Comparison of ENCODE assay signal across 8 cellular contexts in the genomic region with DNA sequence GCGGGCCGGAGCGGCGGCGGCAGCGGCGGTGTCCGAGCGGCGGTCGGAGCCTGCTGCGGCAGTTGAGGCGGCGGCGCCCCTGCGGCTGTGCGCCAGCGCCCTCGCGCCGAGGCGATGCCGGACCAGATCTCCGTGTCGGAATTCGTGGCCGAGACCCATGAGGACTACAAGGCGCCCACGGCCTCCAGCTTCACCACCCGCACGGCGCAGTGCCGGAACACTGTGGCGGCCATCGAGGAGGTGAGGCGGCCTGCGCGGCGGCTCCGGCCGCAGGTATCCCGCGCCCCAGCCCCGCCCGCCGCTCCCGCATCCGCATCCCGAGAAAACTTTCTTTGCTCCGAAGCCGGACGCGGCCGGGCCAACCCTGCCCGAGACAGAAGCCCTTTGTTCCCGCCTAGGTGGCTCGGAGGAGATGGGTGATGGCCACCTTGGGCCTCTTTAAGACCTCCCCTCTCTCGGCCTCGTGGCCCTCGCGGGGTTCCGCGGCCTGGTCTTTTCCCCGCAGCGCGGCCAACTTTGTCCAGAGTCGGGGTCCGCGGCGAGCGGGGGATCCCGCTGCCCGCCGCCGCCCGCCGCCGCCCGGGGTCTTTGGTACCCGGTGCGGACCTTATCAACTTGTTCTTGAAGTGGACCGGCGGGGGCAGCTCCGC. TPM values are rescaled to one million over a fixed set of nuclear protein-coding genes. Genes with fewer than 3 reads are reported as not detected.
A peak's percentile ranks its signal among the peaks of the same experiment; 100 is the strongest.
DNase-seq lines count a peak whose midpoint lies in the region; ATAC-seq and TF ChIP-seq lines count a peak whose summit lies in the region.

No MANE protein-coding gene starts in this region.

- no peak overlapping the region for H3K27ac Mint-ChIP-seq in T-helper 2 cell treated with Interferon-gamma antibody and Interleukin-4, amounts not matched to agents 5 μg/mL and 100 μg/mL, for 36 hours
- H3K27ac Mint-ChIP-seq in activated T-helper 17 cell treated with anti-CD3 and anti-CD28 coated beads, Interleukin-2, amount 50 U/mL, for 72 hours: no peak overlapping the region

- no peaks in the 10 kb centered on the region for H3K9me3 Mint-ChIP-seq in T-helper 2 cell treated with Interferon-gamma antibody and Interleukin-4, amounts not matched to agents 5 μg/mL and 100 μg/mL, for 36 hours
- no peaks in the 10 kb centered on the region for H3K9me3 Mint-ChIP-seq in activated T-helper 17 cell treated with anti-CD3 and anti-CD28 coated beads, Interleukin-2, amount 50 U/mL, for 72 hours

- peaks cover 62% of the 10 kb centered on the region for H3K27me3 Mint-ChIP-seq in T-helper 2 cell treated with Interferon-gamma antibody and Interleukin-4, amounts not matched to agents 5 μg/mL and 100 μg/mL, for 36 hours (ENCODE audit: low read depth)
- peaks cover 48% of the 10 kb centered on the region for H3K27me3 Mint-ChIP-seq in activated T-helper 17 cell treated with anti-CD3 and anti-CD28 coated beads, Interleukin-2, amount 50 U/mL, for 72 hours

- H3K4me3 Mint-ChIP-seq in T-helper 2 cell treated with Interferon-gamma antibody and Interleukin-4, amounts not matched to agents 5 μg/mL and 100 μg/mL, for 36 hours: no peak overlapping the region
- no peak overlapping the region for H3K4me3 Mint-ChIP-seq in activated T-helper 17 cell treated with anti-CD3 and anti-CD28 coated beads, Interleukin-2, amount 50 U/mL, for 72 hours

- TF ChIP-seq POLR2A in heart left ventricle (IDR thresholded peaks at IDR 0.05): no peak

- peaks cover 1% of the 10 kb centered on the region for H3K36me3 Mint-ChIP-seq in T-helper 2 cell treated with Interferon-gamma antibody and Interleukin-4, amounts not matched to agents 5 μg/mL and 100 μg/mL, for 36 hours (ENCODE audit: low read depth)
- H3K36me3 Mint-ChIP-seq in activated T-helper 17 cell treated with anti-CD3 and anti-CD28 coated beads, Interleukin-2, amount 50 U/mL, for 72 hours (ENCODE audit: low read depth): no peaks in the 10 kb centered on the region

- ATAC-seq in HG03139 (IDR thresholded peaks at IDR 0.05; ENCODE audit: unreplicated experiment) (peak; percentile 7), heart left ventricle (peak in 2 of 4 donors; percentile 16 to 26), HG03175 (IDR thresholded peaks at IDR 0.05; ENCODE audit: unreplicated experiment) (no peak)
- peak; percentile 31 for ATAC-seq in activated T-helper 17 cell treated with anti-CD3 and anti-CD28 coated beads, Interleukin-2, amount 50 U/mL, for 72 hours (replicated peaks)

- H3K36me3 ChIP-seq in heart left ventricle: no peaks in the 10 kb centered on the region
- no peaks in the 10 kb centered on the region for H3K36me3 ChIP-seq in rectal smooth muscle tissue (ENCODE audit: control insufficient read depth, insufficient read depth, low read length)

- 0 to 1% (median 1%) methylated on average over 48 to 84 of the region's 84 CpGs for WGBS in heart left ventricle, 4 donors

- H3K4me3 ChIP-seq in heart left ventricle (peak overlapping the region; percentile 60 to 99 (median 86)), rectal smooth muscle tissue (ENCODE audit: low read length) (peak overlapping the region; percentile 62)

- peak overlapping the region; percentile 32 for H3K9ac ChIP-seq in rectal smooth muscle tissue (ENCODE audit: low read length)

- no peak for TF ChIP-seq CTCF in heart left ventricle (IDR thresholded peaks at IDR 0.05)

- peaks cover 7% of the 10 kb centered on the region for H3K4me1 Mint-ChIP-seq in T-helper 2 cell treated with Interferon-gamma antibody and Interleukin-4, amounts not matched to agents 5 μg/mL and 100 μg/mL, for 36 hours (ENCODE audit: low read depth)
- peaks cover 4% of the 10 kb centered on the region for H3K4me1 Mint-ChIP-seq in activated T-helper 17 cell treated with anti-CD3 and anti-CD28 coated beads, Interleukin-2, amount 50 U/mL, for 72 hours

- intact Hi-C loops in heart left ventricle (cut with DNase I): loop anchor here in 9 of 10 donors (1.0 to 10.0 kb wide), 12 partner anchors 50 to 215 kb away; a partner anchor contains a TSS

- peak; percentile 15 for DNase-seq in T-helper 2 cell treated with Interferon-gamma antibody and Interleukin-4, amounts not matched to agents 5 μg/mL and 100 μg/mL, for 36 hours (ENCODE audit: low spot score)
- DNase-seq in T-helper 2 cell: no peak
- peak in 4 of 5 donors; percentile 39 to 76 (median 49) for DNase-seq in heart left ventricle
- DNase-seq in NCI-H1694 treated with DMSO at 0.1 percent for 48 hours (lab: John Stamatoyannopoulos, UW): no peak

- H3K27me3 ChIP-seq in heart left ventricle: peaks cover 0 to 12% (median 0%) of the 10 kb centered on the region in 9 donors
- H3K27me3 ChIP-seq in rectal smooth muscle tissue (ENCODE audit: control insufficient read depth, insufficient read depth, low read length): no peaks in the 10 kb centered on the region

- H3K9me3 ChIP-seq in heart left ventricle: no peaks in the 10 kb centered on the region

- H3K4me1 ChIP-seq in heart left ventricle (peaks cover 0 to 48% (median 26%) of the 10 kb centered on the region in 12 donors), rectal smooth muscle tissue (ENCODE audit: control insufficient read depth, insufficient read depth, low read length) (peaks cover 9% of the 10 kb centered on the region)

- H3K27ac ChIP-seq in heart left ventricle: peak overlapping the region; percentile 23 to 94 (median 88)
- peak overlapping the region; percentile 77 for H3K27ac ChIP-seq in rectal smooth muscle tissue (ENCODE audit: low read depth, low read length)

RNA-seq across cellular contexts. Expression of a gene that starts 0.5 kb away (rescaled TPM):
- total RNA-seq in activated T-helper 17 cell treated with anti-CD3 and anti-CD28 coated beads, Interleukin-2, amount 50 U/mL, for 72 hours: under 1 TPM; 0.17 to 0.19 TPM
- total RNA-seq in heart left ventricle: 10 to 100 TPM in 7 of 9 donors, 1 to 10 TPM in 2; 7.4 to 17.0 (median 12.9) TPM
- 1 to 10 TPM; 6.7 to 8.0 TPM for polyA plus RNA-seq in heart left ventricle

Comparison
In these comparisons a context has a peak if more than half of its experiments do, and no peak if none do; other contexts are left out.
1. DNase-seq: peak in T-helper 2 cell treated with Interferon-gamma antibody and Interleukin-4, amounts not matched to agents 5 μg/mL and 100 μg/mL, for 36 hours (single experiment) and heart left ventricle (4 of 5); none in T-helper 2 cell (0 of 5) and NCI-H1694 treated with DMSO at 0.1 percent for 48 hours (single experiment).
2. RNA of a gene that starts 0.5 kb away (total RNA-seq): 7.4 to 17.0 TPM in heart left ventricle; 0.17 to 0.19 TPM in activated T-helper 17 cell treated with anti-CD3 and anti-CD28 coated beads, Interleukin-2, amount 50 U/mL, for 72 hours; every median in the first group is over 4 times any median in the second.